In genomic region chr7:95330194-95331003, GRCh38 we compare ENCODE assay signal across 9 cellular contexts. TPM values are rescaled to one million over a fixed set of nuclear protein-coding genes. Genes with fewer than 3 reads are reported as not detected.
DNase-seq lines count a peak whose midpoint lies in the region; ATAC-seq and TF ChIP-seq lines count a peak whose summit lies in the region.
"Had no signal": no experiment of that assay in that cellular context is flagged by ENCODE, and none has a peak within 500 bp of the region (broad histone marks: within the 10 kb centered on the region; RNA-seq: fewer than 3 reads in every experiment).

No MANE protein-coding gene starts in this region.

- no peak for TF ChIP-seq POLR2A in gastrocnemius medialis (IDR thresholded peaks at IDR 0.05)

- no peaks in the 10 kb centered on the region for H3K36me3 ChIP-seq in gastrocnemius medialis

- no peak for DNase-seq in LNCaP clone FGC (ENCODE audit: low read depth)
- peak in 1 of 10 donors; percentile 12 for DNase-seq in dorsolateral prefrontal cortex
- DNase-seq in gastrocnemius medialis, result no peak
- no peak for DNase-seq in stimulated activated CD8-positive, alpha-beta memory T cell treated with anti-CD3 and anti-CD28 coated beads, Interleukin-4, amount 100 ng/mL, for 48 hours
- DNase-seq in NCI-H2171 treated with DMSO at 0.1 percent for 48 hours (lab: John Stamatoyannopoulos, UW), result no peak

- in situ Hi-C loops in gastrocnemius medialis (cut with MboI; ENCODE audit: low sequenced_read_pairs in 4 of 4), result no loop called here

- peak; percentile 97 for ATAC-seq in GM18499 (IDR thresholded peaks at IDR 0.05; ENCODE audit: insufficient read depth, unreplicated experiment)
- peak; percentile 99 for ATAC-seq in GM21723 (IDR thresholded peaks at IDR 0.05; ENCODE audit: unreplicated experiment)
- no peak for ATAC-seq in gastrocnemius medialis
- ATAC-seq in esophagus mucosa, result no peak

- TF ChIP-seq CTCF in LNCaP clone FGC (IDR thresholded peaks at IDR 0.05; ENCODE audit: control insufficient read depth, extremely low read depth, insufficient read depth), result no peak
- no peak for TF ChIP-seq CTCF in dorsolateral prefrontal cortex (IDR thresholded peaks at IDR 0.05 in 54 of 56, conservative IDR thresholded peaks at IDR 0.05 in 2 of 56; ENCODE audit: low read depth in 1 of 56, partially characterized antibody in 56 of 56)
- TF ChIP-seq CTCF in gastrocnemius medialis (IDR thresholded peaks at IDR 0.05 in 4 of 5, conservative IDR thresholded peaks at IDR 0.05 in 1 of 5), result no peak

- no peak overlapping the region for H3K27ac ChIP-seq in dorsolateral prefrontal cortex
- no peak overlapping the region for H3K27ac ChIP-seq in gastrocnemius medialis

- H3K27me3 ChIP-seq in dorsolateral prefrontal cortex, result peaks cover 0 to 12% (median 0%) of the 10 kb centered on the region in 45 donors
- no peaks in the 10 kb centered on the region for H3K27me3 ChIP-seq in gastrocnemius medialis

- H3K4me3 ChIP-seq in LNCaP clone FGC (ENCODE audit: low read depth, low read length), result 0 out of 2 replicates have a peak overlapping the region, but pooled peaks have one; percentile 11
- H3K4me3 ChIP-seq in dorsolateral prefrontal cortex, result peak overlapping the region in 56 of 59 donors; percentile 8 to 57 (median 34)
- peak overlapping the region in 3 of 4 donors; percentile 7 to 26 (median 26) for H3K4me3 ChIP-seq in gastrocnemius medialis

- intact Hi-C loops in dorsolateral prefrontal cortex (cut with DNase I), result no loop called here
- intact Hi-C loops in gastrocnemius medialis (cut with DNase I; ENCODE audit: low total_unique reads), result no loop called here

- no peaks in the 10 kb centered on the region for H3K9me3 ChIP-seq in gastrocnemius medialis

- H3K4me1 ChIP-seq in gastrocnemius medialis, result no peaks in the 10 kb centered on the region

RNA-seq across cellular contexts. Expression of gene PON1, which starts 6.1 kb away (rescaled TPM):
- total RNA-seq in dorsolateral prefrontal cortex, result 1 to 10 TPM in 35 of 120 experiments, under 1 TPM in 55, not detected in 30; 0.20 to 4.2 (median 0.84) TPM
- total RNA-seq in gastrocnemius medialis, result under 1 TPM in 1 of 4 donors, not detected in 3; 0.31 TPM
- not detected for total RNA-seq in esophagus mucosa
- total RNA-seq: T-helper 1 cell treated with Interleukin-12 subunit alpha and Interleukin-12 subunit beta and Interleukin-4 antibody, amounts not matched to agents 30 ng/mL and 1 ng/mL, for 36 hours had no signal

Comparison
In these comparisons a context has a peak if more than half of its experiments do, and no peak if none do; other contexts are left out.
1. ATAC-seq: peak in GM18499 (single experiment) and GM21723 (single experiment); none in gastrocnemius medialis (0 of 2) and esophagus mucosa (single experiment).
2. Peak in every context shown above with its lines, with median percentiles within 50 percentile points of each other: H3K4me3 ChIP-seq.